26 cellular contexts compared by ENCODE assay signal in genomic region chr1:226588484-226588883, GRCh38. TPM values are rescaled to one million over a fixed set of nuclear protein-coding genes. Genes with fewer than 3 reads are reported as not detected.
DNase-seq lines count a peak whose midpoint lies in the region; ATAC-seq and TF ChIP-seq lines count a peak whose summit lies in the region.
"Had no signal": no experiment of that assay in that cellular context is flagged by ENCODE, and none has a peak within 500 bp of the region (broad histone marks: within the 10 kb centered on the region; RNA-seq: fewer than 3 reads in every experiment).

No MANE protein-coding gene starts in this region.

- no peaks in the 10 kb centered on the region for H3K4me1 ChIP-seq in breast epithelium
- H3K4me1 ChIP-seq in esophagus muscularis mucosa = peaks cover 0 to 16% (median 10%) of the 10 kb centered on the region in 4 donors
- H3K4me1 ChIP-seq: Caco-2 had no signal

- H3K27ac ChIP-seq in breast epithelium (peak overlapping the region in 1 of 2 donors; percentile 72), esophagus muscularis mucosa (replicated peaks in 1 of 4) (peak overlapping the region; percentile 40 to 70 (median 48))
- H3K27ac ChIP-seq: SK-N-MC had no signal

- peak; percentile 45 for DNase-seq in MCF 10A (ENCODE audit: unreplicated experiment)
- no peak for DNase-seq in breast epithelium (ENCODE audit: low spot score in 2 of 2)
- DNase-seq in esophagus muscularis mucosa (ENCODE audit: extremely low spot score) = no peak
- peak; percentile 51 for DNase-seq in kidney tubule cell (ENCODE audit: low spot score)
- no peak for DNase-seq in DMS53 (lab: John Stamatoyannopoulos, UW)
- no peak for DNase-seq in NCI-H1417 treated with DMSO at 0.1 percent for 48 hours (lab: John Stamatoyannopoulos, UW)
- no peak for DNase-seq in activated T-cell treated with anti-CD3 and anti-CD28 coated beads, Interleukin-2, amount 50 U/mL, for 1 hour
- DNase-seq: activated CD4-positive, alpha-beta memory T cell treated with anti-CD3 and anti-CD28 coated beads, Interleukin-2, amount 10 ng/mL, durations not matched to agents 7 days and 5 days; activated naive CD4-positive, alpha-beta T cell; activated T-cell treated with anti-CD3 and anti-CD28 coated beads, Interleukin-2, amount 50 U/mL, for 24 hours; Caco-2; effector CD8-positive, alpha-beta T cell; glutamatergic neuron; midbrain; NCI-H187 treated with DMSO at 0.1 percent for 48 hours had no signal

- TF ChIP-seq POLR2A in breast epithelium (IDR thresholded peaks at IDR 0.05) (no peak), esophagus muscularis mucosa (IDR thresholded peaks at IDR 0.05; ENCODE audit: low read depth) (no peak)

- H3K36me3 ChIP-seq in breast epithelium (no peaks in the 10 kb centered on the region), esophagus muscularis mucosa (no peaks in the 10 kb centered on the region)

- TF ChIP-seq CTCF in MCF 10A (IDR thresholded peaks at IDR 0.05; ENCODE audit: unreplicated experiment) (no peak), breast epithelium (IDR thresholded peaks at IDR 0.05) (no peak), esophagus muscularis mucosa (IDR thresholded peaks at IDR 0.05) (no peak)

- no peak for TF ChIP-seq EP300 in esophagus muscularis mucosa (IDR thresholded peaks at IDR 0.05)

- CTCF ChIA-PET in MCF 10A (lab: Yijun Ruan, JAX) = interaction anchor here (1.0 to 1.4 kb wide), 3 partner anchors 15 to 39 kb away, joined by 4 to 6 read pairs (median 4); no protein-coding TSS in a partner anchor

- no peaks in the 10 kb centered on the region for H3K9me3 ChIP-seq in breast epithelium
- H3K9me3 ChIP-seq in esophagus muscularis mucosa = no peaks in the 10 kb centered on the region
- H3K9me3 ChIP-seq: Caco-2 had no signal

- 68% methylated on average over 2 of the region's 2 CpGs for WGBS in esophagus muscularis mucosa

- H3K36me3 Mint-ChIP-seq in MCF 10A (ENCODE audit: insufficient read depth, unreplicated experiment) = no peaks in the 10 kb centered on the region
- H3K36me3 Mint-ChIP-seq: WTC11 had no signal

- no peak for ATAC-seq in GM21515 (IDR thresholded peaks at IDR 0.05; ENCODE audit: unreplicated experiment)
- ATAC-seq: esophagus mucosa, left lobe of liver, Panc1, WTC11 had no signal

- intact Hi-C loops in MCF 10A (cut with micrococcal nuclease) = loop anchor here (2.0 kb wide), 1 partner anchor 22 kb away; no protein-coding TSS in a partner anchor
- intact Hi-C loops in breast epithelium (cut with DNase I; ENCODE audit: low total_unique reads) = no loop called here
- intact Hi-C loops in esophagus muscularis mucosa (cut with DNase I) = no loop called here

- BruUV-seq in MCF 10A (replicated peaks; lab: Mats Ljungman, UMichigan) = no TSS peak

- no peaks in the 10 kb centered on the region for H3K9me3 Mint-ChIP-seq in MCF 10A (ENCODE audit: unreplicated experiment)
- H3K9me3 Mint-ChIP-seq: activated CD4-positive, alpha-beta memory T cell treated with anti-CD3 and anti-CD28 coated beads, Interleukin-2, amount 10 ng/mL, durations not matched to agents 7 days and 5 days; activated T-cell treated with anti-CD3 and anti-CD28 coated beads, Interleukin-2, amount 50 U/mL, for 24 hours; nephron; WTC11 had no signal

- H3K27ac Mint-ChIP-seq in MCF 10A (ENCODE audit: low read depth, unreplicated experiment) = no peak overlapping the region
- H3K27ac Mint-ChIP-seq: activated CD4-positive, alpha-beta memory T cell treated with anti-CD3 and anti-CD28 coated beads, Interleukin-2, amount 10 ng/mL, durations not matched to agents 7 days and 5 days; activated T-cell treated with anti-CD3 and anti-CD28 coated beads, Interleukin-2, amount 50 U/mL, for 24 hours; B cell; nephron; WTC11 had no signal

- H3K4me3 ChIP-seq in breast epithelium (no peak overlapping the region), esophagus muscularis mucosa (no peak overlapping the region)
- H3K4me3 ChIP-seq: SK-N-MC had no signal

- no peak overlapping the region for H3K4me3 Mint-ChIP-seq in MCF 10A (ENCODE audit: unreplicated experiment)
- H3K4me3 Mint-ChIP-seq: activated CD4-positive, alpha-beta memory T cell treated with anti-CD3 and anti-CD28 coated beads, Interleukin-2, amount 10 ng/mL, durations not matched to agents 7 days and 5 days; activated T-cell treated with anti-CD3 and anti-CD28 coated beads, Interleukin-2, amount 50 U/mL, for 24 hours; B cell; nephron; WTC11 had no signal

- H3K27me3 Mint-ChIP-seq in MCF 10A (ENCODE audit: insufficient read depth, unreplicated experiment) = peaks cover 12% of the 10 kb centered on the region
- H3K27me3 Mint-ChIP-seq: activated T-cell treated with anti-CD3 and anti-CD28 coated beads, Interleukin-2, amount 50 U/mL, for 24 hours had no signal

- H3K27me3 ChIP-seq in breast epithelium (no peaks in the 10 kb centered on the region), esophagus muscularis mucosa (no peaks in the 10 kb centered on the region)

- H3K4me1 Mint-ChIP-seq in MCF 10A (ENCODE audit: insufficient read depth, unreplicated experiment) = no peaks in the 10 kb centered on the region
- H3K4me1 Mint-ChIP-seq: activated CD4-positive, alpha-beta memory T cell treated with anti-CD3 and anti-CD28 coated beads, Interleukin-2, amount 10 ng/mL, durations not matched to agents 7 days and 5 days; B cell; nephron had no signal

- POLR2A ChIA-PET in MCF 10A (lab: Yijun Ruan, JAX) = no interaction called here

RNA-seq across cellular contexts. Expression of gene STUM, which starts 39.9 kb away (rescaled TPM):
- total RNA-seq in MCF 10A (2022) (0.37 and 0.56 TPM in 2 replicates), breast epithelium (1 to 10 TPM; 1.1 to 7.2 (median 2.2) TPM), esophagus muscularis mucosa (1 to 10 TPM; 3.1 to 7.6 (median 6.3) TPM)
- total RNA-seq: A172; activated CD4-positive, alpha-beta memory T cell treated with anti-CD3 and anti-CD28 coated beads, Interleukin-2, amount 10 ng/mL, durations not matched to agents 7 days and 5 days; Daoy; T-helper 2 cell treated with Interferon-gamma antibody and Interleukin-4, amounts not matched to agents 100 ng/mL and 5 ng/mL, for 36 hours had no signal

Comparison
In these comparisons a context has a peak if more than half of its experiments do, and no peak if none do; other contexts are left out.
1. DNase-seq: peak in MCF 10A (single experiment) and kidney tubule cell (single experiment); none in breast epithelium (0 of 2), esophagus muscularis mucosa (single experiment), DMS53 (single experiment), NCI-H1417 treated with DMSO at 0.1 percent for 48 hours (single experiment) and activated T-cell treated with anti-CD3 and anti-CD28 coated beads, Interleukin-2, amount 50 U/mL, for 1 hour (single experiment).